8 cellular contexts compared by ENCODE assay signal in genomic region chr6:134169881-134170486, GRCh38.
A peak's percentile ranks its signal among the peaks of the same experiment; 100 is the strongest.
DNase-seq lines count a peak whose midpoint lies in the region; ATAC-seq and TF ChIP-seq lines count a peak whose summit lies in the region.

No MANE protein-coding gene starts in this region.

- no peaks in the 10 kb centered on the region for H3K9me3 Mint-ChIP-seq in HFFc6

- H3K27ac ChIP-seq in adrenal gland = peak overlapping the region in 4 of 5 donors; percentile 37 to 100 (median 86)
- H3K27ac ChIP-seq in skin epidermis = peak overlapping the region in 7 of 21 experiments; percentile 13 to 97 (median 54)

- H3K27me3 ChIP-seq in adrenal gland = no peaks in the 10 kb centered on the region

- ATAC-seq in mucosa of descending colon = no peak
- ATAC-seq in HG03175 (IDR thresholded peaks at IDR 0.05; ENCODE audit: unreplicated experiment) = no peak

- DNase-seq in HFFc6 = no peak
- DNase-seq in adrenal gland = peak in 4 of 7 donors; percentile 33 to 51 (median 48)
- DNase-seq in inferior parietal cortex (ENCODE audit: extremely low spot score) = peak; percentile 53
- DNase-seq in HuH-7 (ENCODE audit: low spot score) = no peak
- no peak for DNase-seq in mucosa of descending colon
- DNase-seq in SHP77 treated with DMSO at 0.1 percent for 48 hours (lab: John Stamatoyannopoulos, UW) = no peak

- H3K9me3 ChIP-seq in adrenal gland (replicated peaks in 1 of 3) (no peaks in the 10 kb centered on the region), mucosa of descending colon (no peaks in the 10 kb centered on the region)

- TF ChIP-seq CTCF in HFFc6 (IDR thresholded peaks at IDR 0.05) (no peak), adrenal gland (IDR thresholded peaks at IDR 0.05) (no peak), mucosa of descending colon (IDR thresholded peaks at IDR 0.05) (no peak)

- peak overlapping the region; percentile 98 for H3K4me3 Mint-ChIP-seq in HFFc6

- WGBS in adrenal gland, 4 donors = 55 to 73% (median 71%) methylated on average over 23 of the region's 23 CpGs

- H3K27me3 Mint-ChIP-seq in HFFc6 (ENCODE audit: insufficient read depth) = peaks cover 32% of the 10 kb centered on the region

- H3K4me3 ChIP-seq in adrenal gland (peak overlapping the region in 1 of 4 donors; percentile 61), skin epidermis (peak overlapping the region; percentile 14 to 85 (median 75)), mucosa of descending colon (no peak overlapping the region)

- peak in 1 of 2 donors; percentile 47 for TF ChIP-seq POLR2A in adrenal gland (IDR thresholded peaks at IDR 0.05)

- intact Hi-C loops in adrenal gland (cut with DNase I) (loop anchor here (5.0 to 10.0 kb wide), 3 partner anchors 125 to 652 kb away; no protein-coding TSS in a partner anchor), mucosa of descending colon (cut with DNase I, micrococcal nuclease) (loop anchor here (5.0 to 10.0 kb wide), 4 partner anchors 475 to 775 kb away; no protein-coding TSS in a partner anchor)

- peaks cover 70% of the 10 kb centered on the region for H3K36me3 Mint-ChIP-seq in HFFc6 (ENCODE audit: low read depth)

- peaks cover 0 to 45% of the 10 kb centered on the region in 2 donors for H3K36me3 ChIP-seq in adrenal gland (replicated peaks in 1 of 2)
- H3K36me3 ChIP-seq in mucosa of descending colon (ENCODE audit: low read depth) = no peaks in the 10 kb centered on the region

- peaks cover 52% of the 10 kb centered on the region for H3K4me1 Mint-ChIP-seq in HFFc6 (ENCODE audit: low read depth)

- peak overlapping the region; percentile 42; the same call in 1 of the 2 replicates for H3K27ac Mint-ChIP-seq in HFFc6

- H3K4me1 ChIP-seq in adrenal gland (replicated peaks in 1 of 2) (peaks cover 18 to 43% of the 10 kb centered on the region in 2 donors), mucosa of descending colon (ENCODE audit: low read depth) (peaks cover 6% of the 10 kb centered on the region)

Comparison
In these comparisons a context has a peak if more than half of its experiments do, and no peak if none do; other contexts are left out.
1. DNase-seq: peak in adrenal gland (4 of 7) and inferior parietal cortex (single experiment); none in HFFc6 (single experiment), HuH-7 (single experiment), mucosa of descending colon (0 of 3) and SHP77 treated with DMSO at 0.1 percent for 48 hours (single experiment).